2 cellular contexts compared by ENCODE assay signal in genomic region chr3:13500133-13500885, GRCh38.
A peak's percentile ranks its signal among the peaks of the same experiment; 100 is the strongest.
TF ChIP-seq lines count a peak whose summit lies in the region.

No MANE protein-coding gene starts in this region.

TF ChIP-seq in HEK293, 187 proteins besides CTCF, POLR2A, EP300 and RAD21 (continued from another document):
- peak; percentile 69 for TF ChIP-seq GLIS2 (tag by site-specific recombination; IDR thresholded peaks at IDR 0.05)
- TF ChIP-seq ZNF626 (tag by site-specific recombination; IDR thresholded peaks at IDR 0.05): no peak
- TF ChIP-seq ZNF513 (tag by site-specific recombination; IDR thresholded peaks at IDR 0.05): no peak
- 0 out of 2 replicates have a peak, but pooled peaks have one; percentile 37 for TF ChIP-seq PATZ1 (tag by site-specific recombination; IDR thresholded peaks at IDR 0.05)
- TF ChIP-seq ZBTB6 (tag by site-specific recombination; IDR thresholded peaks at IDR 0.05): peak; percentile 67; the same call in 1 of the 2 replicates
- no peak for TF ChIP-seq ZNF362 (tag by site-specific recombination; IDR thresholded peaks at IDR 0.05)

TF ChIP-seq in K562, 482 proteins besides CTCF, POLR2A, EP300 and RAD21 (continued from another document and continues in another):
- TF ChIP-seq YY1 (IDR thresholded peaks at IDR 0.05; ENCODE audit: borderline replicate concordance in 1 of 3, control insufficient read depth in 1 of 3, extremely low read depth in 1 of 3, insufficient read depth in 3 of 3, insufficient read length in 1 of 3, insufficient replicate concordance in 2 of 3, low read depth in 1 of 3, low read length in 2 of 3): peak in 1 of 3 experiments; percentile 13
- TF ChIP-seq ARID2 (IDR thresholded peaks at IDR 0.05): no peak
- TF ChIP-seq E2F6 (IDR thresholded peaks at IDR 0.05; ENCODE audit: borderline replicate concordance in 1 of 2, extremely low read depth in 1 of 2, insufficient read depth in 1 of 2, insufficient read length in 1 of 2, low read depth in 1 of 2, low read length in 1 of 2, poor library complexity in 1 of 2, severe bottlenecking in 1 of 2): no peak
- TF ChIP-seq MNT (conservative IDR thresholded peaks at IDR 0.05): no peak
- no peak for TF ChIP-seq STAT5A (IDR thresholded peaks at IDR 0.05; ENCODE audit: borderline replicate concordance, low read length)
- no peak for TF ChIP-seq NR2C1 (IDR thresholded peaks at IDR 0.05)
- TF ChIP-seq NR2C1 (tag; IDR thresholded peaks at IDR 0.05): no peak
- no peak for TF ChIP-seq ZNF584 (CRISPR knock-in tag; IDR thresholded peaks at IDR 0.05; ENCODE audit: low read depth)
- TF ChIP-seq PRDM10 (IDR thresholded peaks at IDR 0.05; ENCODE audit: partially characterized antibody): no peak
- no peak for TF ChIP-seq ZNF655 (CRISPR knock-in tag; IDR thresholded peaks at IDR 0.05)
- no peak for TF ChIP-seq ZNF764 (CRISPR knock-in tag; IDR thresholded peaks at IDR 0.05; ENCODE audit: low read depth)
- TF ChIP-seq ELK1 (CRISPR knock-in tag; IDR thresholded peaks at IDR 0.05): 0 out of 2 replicates have a peak, but pooled peaks have one; percentile 19
- no peak for TF ChIP-seq KAT8 (IDR thresholded peaks at IDR 0.05; ENCODE audit: low read depth)
- no peak for TF ChIP-seq U2AF1 (optimal IDR thresholded peaks at IDR 0.05; ENCODE audit: low read depth, low read length)
- no peak for TF ChIP-seq SPI1 (IDR thresholded peaks at IDR 0.05; ENCODE audit: borderline replicate concordance, low read depth, low read length)
- no peak for TF ChIP-seq SRSF7 (optimal IDR thresholded peaks at IDR 0.05; ENCODE audit: low read depth, low read length)
- no peak for TF ChIP-seq NRF1 (conservative IDR thresholded peaks at IDR 0.05 in 1 of 2, IDR thresholded peaks at IDR 0.05 in 1 of 2)
- no peak for TF ChIP-seq BDP1 (IDR thresholded peaks at IDR 0.05; ENCODE audit: insufficient read depth, insufficient read length)
- no peak for TF ChIP-seq ZNF398 (CRISPR knock-in tag; IDR thresholded peaks at IDR 0.05)
- TF ChIP-seq CHD7 (IDR thresholded peaks at IDR 0.05; ENCODE audit: low read depth, low read length): no peak
- TF ChIP-seq DNMT1 (IDR thresholded peaks at IDR 0.05): no peak
- no peak for TF ChIP-seq CSDE1 (IDR thresholded peaks at IDR 0.05)
- TF ChIP-seq HDAC8 (tag; IDR thresholded peaks at IDR 0.05): no peak
- TF ChIP-seq CC2D1A (IDR thresholded peaks at IDR 0.05): 0 out of 2 replicates have a peak, but pooled peaks have one; percentile 19
- no peak for TF ChIP-seq HMGN3 (IDR thresholded peaks at IDR 0.05; ENCODE audit: borderline replicate concordance, extremely low read depth, insufficient read length, low read depth, low read length)
- TF ChIP-seq RBM39 (optimal IDR thresholded peaks at IDR 0.05; ENCODE audit: low read depth, low read length): no peak
- no peak for TF ChIP-seq RUNX1 (IDR thresholded peaks at IDR 0.05; ENCODE audit: low read depth)
- TF ChIP-seq ZNF384 (IDR thresholded peaks at IDR 0.05; ENCODE audit: low read depth, low read length): no peak
- no peak for TF ChIP-seq SREBF1 (IDR thresholded peaks at IDR 0.05; ENCODE audit: borderline replicate concordance, low read depth, low read length)
- no peak for TF ChIP-seq ZBTB17 (CRISPR knock-in tag; IDR thresholded peaks at IDR 0.05)
- peak; percentile 64; the same call in 1 of the 2 replicates for TF ChIP-seq CBFB (CRISPR knock-in tag; IDR thresholded peaks at IDR 0.05)
